In the genomic region with DNA sequence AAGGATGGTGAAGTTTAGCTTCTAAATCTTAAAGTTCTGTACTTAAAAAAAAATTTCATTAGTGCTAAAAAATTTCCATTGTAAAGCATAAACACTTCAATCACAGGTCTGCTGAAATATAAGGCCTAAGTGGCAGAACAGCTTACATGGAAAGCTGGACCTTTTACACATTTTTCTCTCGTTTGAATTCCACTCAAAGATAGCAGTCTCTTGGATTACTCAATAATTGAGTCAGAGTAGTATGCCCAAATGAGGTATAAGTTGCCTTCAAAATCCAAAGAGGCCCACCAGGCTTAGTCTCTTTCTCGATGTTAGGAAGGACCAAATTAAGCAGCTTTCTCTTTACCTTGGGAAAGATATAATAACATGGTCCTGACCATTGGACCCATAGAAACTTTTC, we compare ENCODE assay signal across 20 cellular contexts.
"Had no signal": no experiment of that assay in that cellular context is flagged by ENCODE, and none has a peak within 500 bp of the region (broad histone marks: within the 10 kb centered on the region; RNA-seq: fewer than 3 reads in every experiment).

No MANE protein-coding gene starts in this region.

- H3K27me3 Mint-ChIP-seq: stimulated activated naive B cell treated with anti-CD40 and anti-IgM and Interleukin-4, amounts not matched to agents 10 μg/mL and 1 μg/mL and 100 μg/mL, for 72 hours had no signal

- H3K27me3 ChIP-seq: esophagus squamous epithelium, gastrocnemius medialis, heart right ventricle, neutrophil, stomach, transverse colon had no signal

- DNase-seq: effector memory CD8-positive, alpha-beta T cell; esophagus squamous epithelium; gastrocnemius medialis; heart right ventricle; hypothalamus; islet precursor cell; mucosa of descending colon; naive thymus-derived CD8-positive, alpha-beta T cell; posterior cingulate gyrus; stimulated activated CD4-positive, alpha-beta T cell treated with anti-CD3 and anti-CD28 coated beads, Interleukin-2, amount 100 ng/mL, for 24 hours; stimulated activated CD4-positive, alpha-beta T cell treated with anti-CD3 and anti-CD28 coated beads, Interleukin-4, amount 100 ng/mL, for 4 hours; stimulated activated naive B cell treated with anti-CD40 and anti-IgM and Interleukin-4, amounts not matched to agents 10 μg/mL and 1 μg/mL and 100 μg/mL, for 72 hours; stomach; substantia nigra; transverse colon had no signal

- H3K36me3 ChIP-seq: esophagus squamous epithelium, gastrocnemius medialis, heart right ventricle, neutrophil, stomach, thoracic aorta, transverse colon had no signal

- H3K4me3 Mint-ChIP-seq: effector memory CD8-positive, alpha-beta T cell; naive thymus-derived CD8-positive, alpha-beta T cell; stimulated activated naive B cell treated with anti-CD40 and anti-IgM and Interleukin-4, amounts not matched to agents 10 μg/mL and 1 μg/mL and 100 μg/mL, for 72 hours had no signal

- H3K9me3 ChIP-seq: esophagus squamous epithelium, gastrocnemius medialis, mucosa of descending colon, neutrophil, thoracic aorta, transverse colon had no signal

- ATAC-seq: effector memory CD8-positive, alpha-beta T cell; gastrocnemius medialis; heart right ventricle; left lobe of liver; mucosa of descending colon; naive thymus-derived CD8-positive, alpha-beta T cell; sciatic nerve; stimulated activated naive B cell treated with anti-CD40 and anti-IgM and Interleukin-4, amounts not matched to agents 10 μg/mL and 1 μg/mL and 100 μg/mL, for 72 hours had no signal

- H3K4me1 Mint-ChIP-seq: naive thymus-derived CD8-positive, alpha-beta T cell; stimulated activated naive B cell treated with anti-CD40 and anti-IgM and Interleukin-4, amounts not matched to agents 10 μg/mL and 1 μg/mL and 100 μg/mL, for 72 hours had no signal

- H3K9me3 Mint-ChIP-seq: effector memory CD8-positive, alpha-beta T cell had no signal

- H3K4me3 ChIP-seq: esophagus squamous epithelium, gastrocnemius medialis, heart right ventricle, mucosa of descending colon, skin epidermis, stomach, thoracic aorta, transverse colon had no signal

- H3K4me1 ChIP-seq: gastrocnemius medialis, heart right ventricle, transverse colon had no signal

- H3K27ac Mint-ChIP-seq: effector memory CD8-positive, alpha-beta T cell; naive thymus-derived CD8-positive, alpha-beta T cell; stimulated activated naive B cell treated with anti-CD40 and anti-IgM and Interleukin-4, amounts not matched to agents 10 μg/mL and 1 μg/mL and 100 μg/mL, for 72 hours had no signal

- H3K27ac ChIP-seq: esophagus squamous epithelium, gastrocnemius medialis, heart right ventricle, neutrophil, skin epidermis, stomach, thoracic aorta, transverse colon had no signal
